In genomic region chr16:84820771-84821170, GRCh38 we compare ENCODE assay signal across 2 cellular contexts.
TF ChIP-seq lines count a peak whose summit lies in the region.

No MANE protein-coding gene starts in this region.

TF ChIP-seq in liver, 16 proteins besides CTCF, POLR2A, EP300 and RAD21 (continued from another document):
- no peak for TF ChIP-seq MAX (IDR thresholded peaks at IDR 0.05)
- TF ChIP-seq SP1 (IDR thresholded peaks at IDR 0.05): no peak
- TF ChIP-seq, protein P1, sequence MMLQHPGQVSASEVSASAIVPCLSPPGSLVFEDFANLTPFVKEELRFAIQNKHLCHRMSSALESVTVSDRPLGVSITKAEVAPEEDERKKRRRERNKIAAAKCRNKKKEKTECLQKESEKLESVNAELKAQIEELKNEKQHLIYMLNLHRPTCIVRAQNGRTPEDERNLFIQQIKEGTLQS (IDR thresholded peaks at IDR 0.05): no peak
- TF ChIP-seq FOXA2 (IDR thresholded peaks at IDR 0.05): no peak

TF ChIP-seq in HepG2, 621 proteins besides CTCF, POLR2A, EP300 and RAD21:
- no peak for TF ChIP-seq SKI (IDR thresholded peaks at IDR 0.05; ENCODE audit: partially characterized antibody)
- TF ChIP-seq FOXO1 (CRISPR knock-in tag; IDR thresholded peaks at IDR 0.05): no peak
- TF ChIP-seq, protein P2, sequence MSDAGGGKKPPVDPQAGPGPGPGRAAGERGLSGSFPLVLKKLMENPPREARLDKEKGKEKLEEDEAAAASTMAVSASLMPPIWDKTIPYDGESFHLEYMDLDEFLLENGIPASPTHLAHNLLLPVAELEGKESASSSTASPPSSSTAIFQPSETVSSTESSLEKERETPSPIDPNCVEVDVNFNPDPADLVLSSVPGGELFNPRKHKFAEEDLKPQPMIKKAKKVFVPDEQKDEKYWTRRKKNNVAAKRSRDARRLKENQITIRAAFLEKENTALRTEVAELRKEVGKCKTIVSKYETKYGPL (CRISPR knock-in tag; IDR thresholded peaks at IDR 0.05): no peak
- TF ChIP-seq KDM1A (CRISPR knock-in tag; IDR thresholded peaks at IDR 0.05): no peak
- no peak for TF ChIP-seq ZBTB1 (CRISPR knock-in tag; IDR thresholded peaks at IDR 0.05; ENCODE audit: borderline replicate concordance)
- no peak for TF ChIP-seq NR2F6 (IDR thresholded peaks at IDR 0.05)
- no peak for TF ChIP-seq NR2F6 (CRISPR knock-in tag; IDR thresholded peaks at IDR 0.05)
- TF ChIP-seq TMF1 (CRISPR knock-in tag; IDR thresholded peaks at IDR 0.05; ENCODE audit: low read depth): no peak
- TF ChIP-seq, protein P3, sequence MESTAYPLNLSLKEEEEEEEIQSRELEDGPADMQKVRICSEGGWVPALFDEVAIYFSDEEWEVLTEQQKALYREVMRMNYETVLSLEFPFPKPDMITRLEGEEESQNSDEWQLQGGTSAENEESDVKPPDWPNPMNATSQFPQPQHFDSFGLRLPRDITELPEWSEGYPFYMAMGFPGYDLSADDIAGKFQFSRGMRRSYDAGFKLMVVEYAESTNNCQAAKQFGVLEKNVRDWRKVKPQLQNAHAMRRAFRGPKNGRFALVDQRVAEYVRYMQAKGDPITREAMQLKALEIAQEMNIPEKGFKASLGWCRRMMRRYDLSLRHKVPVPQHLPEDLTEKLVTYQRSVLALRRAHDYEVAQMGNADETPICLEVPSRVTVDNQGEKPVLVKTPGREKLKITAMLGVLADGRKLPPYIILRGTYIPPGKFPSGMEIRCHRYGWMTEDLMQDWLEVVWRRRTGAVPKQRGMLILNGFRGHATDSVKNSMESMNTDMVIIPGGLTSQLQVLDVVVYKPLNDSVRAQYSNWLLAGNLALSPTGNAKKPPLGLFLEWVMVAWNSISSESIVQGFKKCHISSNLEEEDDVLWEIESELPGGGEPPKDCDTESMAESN (CRISPR knock-in tag; conservative IDR thresholded peaks at IDR 0.05): no peak
- no peak for TF ChIP-seq REPIN1 (CRISPR knock-in tag; IDR thresholded peaks at IDR 0.05; ENCODE audit: borderline replicate concordance, low read depth)
- TF ChIP-seq ZNF788 (CRISPR knock-in tag; IDR thresholded peaks at IDR 0.05; ENCODE audit: borderline replicate concordance): no peak
- TF ChIP-seq NAIF1 (CRISPR knock-in tag; IDR thresholded peaks at IDR 0.05; ENCODE audit: borderline replicate concordance): no peak
- no peak for TF ChIP-seq RBM39 (IDR thresholded peaks at IDR 0.05; ENCODE audit: low read depth, low read length, poor library complexity, severe bottlenecking)
- no peak for TF ChIP-seq TFAP4 (IDR thresholded peaks at IDR 0.05; ENCODE audit: borderline replicate concordance, low read depth)
- no peak for TF ChIP-seq PRPF4 (IDR thresholded peaks at IDR 0.05; ENCODE audit: low read depth, low read length, poor library complexity, severe bottlenecking)
- TF ChIP-seq NFIC (IDR thresholded peaks at IDR 0.05; ENCODE audit: low read length): no peak
- TF ChIP-seq, protein P4, sequence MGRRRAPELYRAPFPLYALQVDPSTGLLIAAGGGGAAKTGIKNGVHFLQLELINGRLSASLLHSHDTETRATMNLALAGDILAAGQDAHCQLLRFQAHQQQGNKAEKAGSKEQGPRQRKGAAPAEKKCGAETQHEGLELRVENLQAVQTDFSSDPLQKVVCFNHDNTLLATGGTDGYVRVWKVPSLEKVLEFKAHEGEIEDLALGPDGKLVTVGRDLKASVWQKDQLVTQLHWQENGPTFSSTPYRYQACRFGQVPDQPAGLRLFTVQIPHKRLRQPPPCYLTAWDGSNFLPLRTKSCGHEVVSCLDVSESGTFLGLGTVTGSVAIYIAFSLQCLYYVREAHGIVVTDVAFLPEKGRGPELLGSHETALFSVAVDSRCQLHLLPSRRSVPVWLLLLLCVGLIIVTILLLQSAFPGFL (CRISPR knock-in tag; IDR thresholded peaks at IDR 0.05): no peak
- no peak for TF ChIP-seq RFX5 (IDR thresholded peaks at IDR 0.05; ENCODE audit: low read depth, low read length)
- TF ChIP-seq TGIF2 (CRISPR knock-in tag; IDR thresholded peaks at IDR 0.05): no peak
- TF ChIP-seq ZNF142 (CRISPR knock-in tag; IDR thresholded peaks at IDR 0.05): no peak
